In the genomic region with DNA sequence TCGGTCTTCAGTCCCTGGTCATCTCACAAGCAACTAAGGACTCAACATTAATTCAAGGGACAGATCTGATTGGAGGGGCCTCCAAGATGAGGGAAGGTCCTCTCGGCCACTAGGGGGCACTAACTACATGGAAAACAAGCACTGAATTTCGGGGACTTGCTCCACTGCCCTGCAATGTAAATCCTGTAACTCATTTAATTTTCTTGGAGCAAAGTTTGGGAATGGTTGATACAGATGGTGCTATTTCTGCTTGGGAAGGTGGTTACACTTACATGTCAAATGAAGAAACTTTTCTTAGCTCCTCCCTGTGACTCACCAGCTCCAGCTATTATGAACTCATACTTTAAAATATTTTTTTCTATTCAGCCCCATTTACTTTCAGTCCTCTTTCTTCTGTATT, we compare ENCODE assay signal across 8 cellular contexts.
DNase-seq lines count a peak whose midpoint lies in the region; ATAC-seq and TF ChIP-seq lines count a peak whose summit lies in the region.

No MANE protein-coding gene starts in this region.

- H3K9me3 Mint-ChIP-seq in CD14-positive monocyte = peaks cover 0 to 2% (median 0%) of the 10 kb centered on the region in 7 donors
- H3K9me3 Mint-ChIP-seq in activated CD4-positive, alpha-beta memory T cell treated with anti-CD3 and anti-CD28 coated beads, Interleukin-2, amount 10 ng/mL, durations not matched to agents 7 days and 5 days = no peaks in the 10 kb centered on the region
- no peaks in the 10 kb centered on the region for H3K9me3 Mint-ChIP-seq in nephron

- in situ Hi-C loops in GM23248 (cut with MboI) = no loop called here
- in situ Hi-C loops in transverse colon (cut with MboI; ENCODE audit: low pct_ligation_motif_present in 1 of 4, low pct_unique_long_range_greater_than_20kb in 1 of 4, low sequenced_read_pairs in 3 of 4) = loop anchor here in 1 of 4 donors (5.0 kb wide), 1 partner anchor 193 kb away; no protein-coding TSS in a partner anchor

- no peak for TF ChIP-seq POLR2A in transverse colon (IDR thresholded peaks at IDR 0.05)

- H3K4me3 Mint-ChIP-seq in CD14-positive monocyte (no peak overlapping the region), nephron (no peak overlapping the region)
- no peak overlapping the region for H3K4me3 Mint-ChIP-seq in activated CD4-positive, alpha-beta memory T cell treated with anti-CD3 and anti-CD28 coated beads, Interleukin-2, amount 10 ng/mL, durations not matched to agents 7 days and 5 days

- 2 to 7% methylated on average over 3 of the region's 3 CpGs for WGBS in GM23248 (ENCODE audit: low coverage in 1 of 2, low lambda C conversion rate in 2 of 2, missing lambda C conversion rate in 2 of 2), 2 experiments
- 6 to 12% methylated on average over 3 of the region's 3 CpGs for WGBS in transverse colon (ENCODE audit: low coverage in 1 of 2), 2 donors

- peaks cover 14% of the 10 kb centered on the region for H3F3A ChIP-seq in GM23248 (ENCODE audit: insufficient read depth)

- H3K4me1 Mint-ChIP-seq in CD14-positive monocyte (peaks cover 5% of the 10 kb centered on the region), nephron (peaks cover 5% of the 10 kb centered on the region)
- no peaks in the 10 kb centered on the region for H3K4me1 Mint-ChIP-seq in activated CD4-positive, alpha-beta memory T cell treated with anti-CD3 and anti-CD28 coated beads, Interleukin-2, amount 10 ng/mL, durations not matched to agents 7 days and 5 days

- H3K27ac Mint-ChIP-seq in CD14-positive monocyte = no peak overlapping the region
- no peak overlapping the region for H3K27ac Mint-ChIP-seq in activated CD4-positive, alpha-beta memory T cell treated with anti-CD3 and anti-CD28 coated beads, Interleukin-2, amount 10 ng/mL, durations not matched to agents 7 days and 5 days
- H3K27ac Mint-ChIP-seq in nephron = no peak overlapping the region

- H3K9me3 ChIP-seq in GM23248 (ENCODE audit: low read depth) (no peaks in the 10 kb centered on the region), transverse colon (no peaks in the 10 kb centered on the region)

- H4K20me1 ChIP-seq in GM23248 (ENCODE audit: insufficient read depth) = no peaks in the 10 kb centered on the region

- H3K36me3 ChIP-seq in GM23248 (ENCODE audit: low read depth) (no peaks in the 10 kb centered on the region), transverse colon (no peaks in the 10 kb centered on the region)

- no peak overlapping the region for H3K9ac ChIP-seq in GM23248

- H3K79me2 ChIP-seq in GM23248 (ENCODE audit: insufficient read depth) = no peaks in the 10 kb centered on the region

- no peaks in the 10 kb centered on the region for H3K27me3 ChIP-seq in GM23248 (replicated peaks; ENCODE audit: insufficient read depth)
- peaks cover 9% of the 10 kb centered on the region for H3K27me3 ChIP-seq in transverse colon

- peaks cover 34% of the 10 kb centered on the region for H3K4me1 ChIP-seq in GM23248 (ENCODE audit: insufficient read depth)
- no peaks in the 10 kb centered on the region for H3K4me1 ChIP-seq in transverse colon

- no peak for TF ChIP-seq EP300 in transverse colon (IDR thresholded peaks at IDR 0.05; ENCODE audit: low read depth)

- no peaks in the 10 kb centered on the region for H3K9me2 ChIP-seq in GM23248 (ENCODE audit: insufficient read depth)

- intact Hi-C loops in CD14-positive monocyte (cut with micrococcal nuclease) = loop anchor here in 1 of 2 donors (5.0 kb wide), 1 partner anchor 198 kb away; no protein-coding TSS in a partner anchor
- intact Hi-C loops in transverse colon (cut with DNase I; ENCODE audit: low total_unique reads) = no loop called here

- no peak for DNase-seq in CD14-positive monocyte (ENCODE audit: low spot score)
- peak; percentile 88 for DNase-seq in GM23248
- peak; percentile 81 for DNase-seq in NCI-H69 (lab: John Stamatoyannopoulos, UW)
- peak; percentile 32 for DNase-seq in activated CD4-positive, alpha-beta memory T cell treated with anti-CD3 and anti-CD28 coated beads, Interleukin-2, amount 10 ng/mL, durations not matched to agents 7 days and 5 days
- DNase-seq in epithelial cell of esophagus (ENCODE audit: low read depth) = peak; percentile 75
- DNase-seq in transverse colon = peak; percentile 58

- no peak for ATAC-seq in HG02759 (IDR thresholded peaks at IDR 0.05; ENCODE audit: unreplicated experiment)

- POLR2A ChIA-PET in activated CD4-positive, alpha-beta memory T cell treated with anti-CD3 and anti-CD28 coated beads, Interleukin-2, amount 10 ng/mL, durations not matched to agents 7 days and 5 days (lab: Charles Lee) = no interaction called here

- H3K27ac ChIP-seq in GM23248 = 0 out of 2 replicates have a peak overlapping the region, but pooled peaks have one; percentile 3
- H3K27ac ChIP-seq in transverse colon = no peak overlapping the region

- peak; percentile 87 for TF ChIP-seq CTCF in CD14-positive monocyte (IDR thresholded peaks at IDR 0.05)
- TF ChIP-seq CTCF in epithelial cell of esophagus (IDR thresholded peaks at IDR 0.05; ENCODE audit: insufficient read depth, low read depth, low read length, missing control alignments) = peak; percentile 62
- peak; percentile 67 to 84 (median 73) for TF ChIP-seq CTCF in nephron (IDR thresholded peaks at IDR 0.05; ENCODE audit: unreplicated experiment in 3 of 3)
- TF ChIP-seq CTCF in transverse colon (IDR thresholded peaks at IDR 0.05) = peak; percentile 52 to 75 (median 70)

- H3K27me3 Mint-ChIP-seq in CD14-positive monocyte (ENCODE audit: low read depth in 3 of 3) = peaks cover 4 to 28% (median 17%) of the 10 kb centered on the region in 3 donors
- H3K27me3 Mint-ChIP-seq in activated CD4-positive, alpha-beta memory T cell treated with anti-CD3 and anti-CD28 coated beads, Interleukin-2, amount 10 ng/mL, durations not matched to agents 7 days and 5 days = no peaks in the 10 kb centered on the region
- peaks cover 34% of the 10 kb centered on the region for H3K27me3 Mint-ChIP-seq in nephron (ENCODE audit: low read depth)

- H2AFZ ChIP-seq in GM23248 = no peak overlapping the region

- H3K4me3 ChIP-seq in GM23248 (no peak overlapping the region; the same call in 1 of the 2 replicates), epithelial cell of esophagus (ENCODE audit: low read length) (no peak overlapping the region), transverse colon (no peak overlapping the region)

- peak overlapping the region; percentile 36 for H3K4me2 ChIP-seq in GM23248 (ENCODE audit: unreplicated experiment)

- CTCF ChIA-PET in activated CD4-positive, alpha-beta memory T cell treated with anti-CD3 and anti-CD28 coated beads, Interleukin-2, amount 10 ng/mL, durations not matched to agents 7 days and 5 days (lab: Charles Lee) = interaction anchor here (0.6 to 1.6 kb wide), 3 partner anchors 49 to 447 kb away, joined by 3 to 12 read pairs (median 3); no protein-coding TSS in a partner anchor

- H3K36me3 Mint-ChIP-seq in CD14-positive monocyte = no peaks in the 10 kb centered on the region
- H3K36me3 Mint-ChIP-seq in activated CD4-positive, alpha-beta memory T cell treated with anti-CD3 and anti-CD28 coated beads, Interleukin-2, amount 10 ng/mL, durations not matched to agents 7 days and 5 days (ENCODE audit: low read depth) = no peaks in the 10 kb centered on the region
- no peaks in the 10 kb centered on the region for H3K36me3 Mint-ChIP-seq in nephron (ENCODE audit: low read depth)
